Comparison of ENCODE assay signal across 21 cellular contexts in the genomic region with DNA sequence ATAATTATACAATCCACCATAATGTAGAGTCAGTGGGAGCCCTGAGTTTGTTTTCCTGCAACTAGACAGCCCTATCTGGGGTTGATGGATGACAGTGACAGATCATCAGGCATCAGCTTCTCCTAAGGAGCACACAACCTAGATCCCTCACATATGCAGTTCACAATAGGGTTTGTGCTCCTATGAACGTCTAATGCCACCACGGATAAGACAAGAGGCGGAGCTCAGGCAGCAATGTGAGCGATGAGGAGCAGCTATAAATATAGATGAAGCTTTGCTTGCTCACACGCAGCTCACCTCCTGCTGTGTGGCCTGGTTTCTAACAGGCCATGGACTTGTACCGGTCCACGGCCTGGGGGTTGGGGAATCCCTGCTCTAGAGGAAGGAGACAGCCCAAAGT. TPM values are rescaled to one million over a fixed set of nuclear protein-coding genes. Genes with fewer than 3 reads are reported as not detected.
DNase-seq lines count a peak whose midpoint lies in the region; ATAC-seq and TF ChIP-seq lines count a peak whose summit lies in the region.
"Had no signal": no experiment of that assay in that cellular context is flagged by ENCODE, and none has a peak within 500 bp of the region (broad histone marks: within the 10 kb centered on the region; RNA-seq: fewer than 3 reads in every experiment).

No MANE protein-coding gene starts in this region.

- TF ChIP-seq CTCF in right atrium auricular region (IDR thresholded peaks at IDR 0.05) (no peak), brain microvascular endothelial cell (IDR thresholded peaks at IDR 0.05; ENCODE audit: low read depth, low read length, missing control alignments) (no peak)

- ATAC-seq in Right ventricle myocardium superior (ENCODE audit: poor library complexity) (peak; percentile 76), right cardiac atrium (peak; percentile 27 to 43), HG02973 (IDR thresholded peaks at IDR 0.05; ENCODE audit: unreplicated experiment) (no peak)
- ATAC-seq: A549; CD8-positive, alpha-beta T cell; GM12878 had no signal

- intact Hi-C loops in Right ventricle myocardium superior (cut with DNase I) = no loop called here
- intact Hi-C loops in right cardiac atrium (cut with DNase I) = no loop called here

- H3K9me3 ChIP-seq in right atrium auricular region (no peaks in the 10 kb centered on the region), right cardiac atrium (ENCODE audit: control insufficient read depth, low read length) (no peaks in the 10 kb centered on the region)
- H3K9me3 ChIP-seq: A549; BLaER1 treated with 17β-estradiol and CSF1 and Interleukin-3, amounts not matched to agents 10 nM and 100 nM; MG63 had no signal

- H3K4me1 ChIP-seq in right atrium auricular region = peaks cover 0 to 10% of the 10 kb centered on the region in 2 donors
- peaks cover 2% of the 10 kb centered on the region for H3K4me1 ChIP-seq in right cardiac atrium (ENCODE audit: control insufficient read depth, insufficient read depth, low read length)
- H3K4me1 ChIP-seq: A549 had no signal

- H3K4me3 ChIP-seq in right atrium auricular region = no peak overlapping the region
- H3K4me3 ChIP-seq in brain microvascular endothelial cell (ENCODE audit: low read depth, low read length) = no peak overlapping the region
- H3K4me3 ChIP-seq in right cardiac atrium (ENCODE audit: low read length) = no peak overlapping the region
- H3K4me3 ChIP-seq: A549; BLaER1 treated with 17β-estradiol and CSF1 and Interleukin-3, amounts not matched to agents 10 nM and 100 nM; GM12878; GM23248; MG63 had no signal

- in situ Hi-C loops in brain microvascular endothelial cell (cut with HindIII; ENCODE audit: low pct_ligation_motif_present, low sequenced_read_pairs) = no loop called here

- 71% methylated on average over 7 of the region's 7 CpGs for WGBS in right cardiac atrium

- DNase-seq in Right ventricle myocardium superior (no peak), right atrium auricular region (ENCODE audit: low spot score) (no peak), brain microvascular endothelial cell (peak; percentile 73), right cardiac atrium (no peak), iPS-NIHi7 (ENCODE audit: extremely low spot score) (no peak), NCI-H510A (lab: John Stamatoyannopoulos, UW) (no peak)
- DNase-seq: Calu3; CD8-positive, alpha-beta T cell; GM23248; HCEC 1CT; Kasumi-1; MG63; NCI-H1092 treated with DMSO at 0.1 percent for 48 hours; NCI-H146; NCI-H2029 treated with DMSO at 0.1 percent for 48 hours; NCI-H2171 treated with DMSO at 0.1 percent for 48 hours; NCI-H446 had no signal

- H3K36me3 ChIP-seq in right atrium auricular region (peaks cover 71% of the 10 kb centered on the region), brain microvascular endothelial cell (replicated peaks) (peaks cover 18% of the 10 kb centered on the region)

- H3K27ac ChIP-seq in right atrium auricular region (peak overlapping the region in 1 of 2 donors; percentile 49), brain microvascular endothelial cell (peak overlapping the region; percentile 72), right cardiac atrium (ENCODE audit: low read length) (peak overlapping the region; percentile 26)
- H3K27ac ChIP-seq: A549 had no signal

- no peaks in the 10 kb centered on the region for H3K27me3 ChIP-seq in right atrium auricular region
- no peaks in the 10 kb centered on the region for H3K27me3 ChIP-seq in brain microvascular endothelial cell (replicated peaks)
- H3K27me3 ChIP-seq in right cardiac atrium (ENCODE audit: control insufficient read depth, insufficient read depth) = no peaks in the 10 kb centered on the region
- H3K27me3 ChIP-seq: BLaER1 treated with 17β-estradiol and CSF1 and Interleukin-3, amounts not matched to agents 10 nM and 100 nM; MG63 had no signal

RNA-seq across cellular contexts. Expression of gene EDEM2, which starts 25.9 kb away (rescaled TPM):
- total RNA-seq in Right ventricle myocardium superior = 9.1 TPM
- 10 to 100 TPM; 13.8 to 16.1 TPM for total RNA-seq in right atrium auricular region
- total RNA-seq in right cardiac atrium = 10 to 100 TPM; 15.1 to 25.9 (median 15.4) TPM
- 11.8 TPM for polyA plus RNA-seq in right cardiac atrium

RNA-seq across cellular contexts. Expression of gene TRPC4AP, which starts 28.6 kb away (rescaled TPM):
- 33.8 TPM for total RNA-seq in Right ventricle myocardium superior
- total RNA-seq in right atrium auricular region = 10 to 100 TPM; 32.4 to 39.2 TPM
- total RNA-seq in right cardiac atrium = 10 to 100 TPM; 34.3 to 44.6 (median 36.6) TPM
- 29.1 TPM for polyA plus RNA-seq in right cardiac atrium

RNA-seq across cellular contexts. Expression of gene PROCR, which starts 50.7 kb away (rescaled TPM):
- total RNA-seq in Right ventricle myocardium superior (9.3 TPM), right atrium auricular region (10 to 100 TPM; 37.7 to 51.0 TPM), right cardiac atrium (10 to 100 TPM; 12.9 to 43.7 (median 22.4) TPM)
- 28.0 TPM for polyA plus RNA-seq in right cardiac atrium
